ENCODE assay signal across 8 cellular contexts in the genomic region with DNA sequence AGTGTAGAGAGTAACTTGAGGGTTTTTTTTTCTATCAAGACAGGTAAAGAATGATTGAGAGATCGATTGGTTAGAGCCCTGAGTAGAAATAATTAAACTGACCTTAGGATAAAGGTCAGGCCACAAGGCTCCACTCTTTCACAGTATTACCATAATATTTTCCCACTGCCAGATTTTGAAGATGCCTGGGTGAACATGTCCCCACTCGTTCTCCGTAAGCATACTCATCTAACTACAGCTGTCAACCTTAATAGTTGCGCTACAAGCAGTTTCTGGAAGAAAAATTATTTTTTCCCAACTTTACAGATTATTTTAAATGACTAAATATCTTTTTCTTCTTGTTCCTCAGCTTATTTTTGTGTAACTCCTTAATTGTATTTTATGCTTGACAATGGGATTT.
"Had no signal": no experiment of that assay in that cellular context is flagged by ENCODE, and none has a peak within 500 bp of the region (broad histone marks: within the 10 kb centered on the region; RNA-seq: fewer than 3 reads in every experiment).

No MANE protein-coding gene starts in this region.

- H3K27ac Mint-ChIP-seq: HFFc6 had no signal

- DNase-seq: GM23248, GOT3, H7, HFFc6, IMR-90 had no signal

- H3K27ac ChIP-seq: GM23248 had no signal

- H3K4me3 Mint-ChIP-seq: HFFc6 had no signal

- H3K4me3 ChIP-seq: GM23248, HAP-1, K562 had no signal

- ATAC-seq: HCT116, K562 had no signal

- H3K36me3 ChIP-seq: HAP-1 had no signal

- H3K9me3 ChIP-seq: HAP-1 had no signal
